9 cellular contexts compared by ENCODE assay signal in the genomic region with DNA sequence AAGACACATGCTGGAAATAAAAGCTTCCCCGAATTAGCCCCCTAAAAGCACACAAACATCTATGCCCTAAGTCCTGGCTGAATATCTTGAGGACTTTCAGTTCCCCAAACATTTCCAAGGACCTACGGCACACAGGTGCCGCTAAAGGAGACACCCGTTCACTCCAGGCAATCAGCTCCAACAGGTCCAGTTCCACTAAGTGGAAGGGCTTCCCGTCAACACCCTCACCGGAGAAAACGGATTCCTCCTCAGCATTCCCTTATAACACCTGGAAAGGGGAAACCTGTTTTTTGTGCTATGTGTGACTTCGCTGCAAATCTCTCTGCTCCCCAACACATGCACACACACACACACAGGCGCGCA. TPM values are rescaled to one million over a fixed set of nuclear protein-coding genes. Genes with fewer than 3 reads are reported as not detected.
DNase-seq lines count a peak whose midpoint lies in the region; ATAC-seq, FAIRE-seq and TF ChIP-seq lines count a peak whose summit lies in the region.
"Had no signal": no experiment of that assay in that cellular context is flagged by ENCODE, and none has a peak within 500 bp of the region (broad histone marks: within the 10 kb centered on the region; RNA-seq: fewer than 3 reads in every experiment).

No MANE protein-coding gene starts in this region.

- POLR2A ChIA-PET in BJ (lab: Charles Lee) = no interaction called here

- H3K4me2 ChIP-seq in fibroblast of lung (ENCODE audit: extremely low read depth, insufficient read depth, low read length) (peak overlapping the region; percentile 92), parathyroid adenoma (ENCODE audit: low read length) (peak overlapping the region; percentile 49)

- no peak for FAIRE-seq in H54 (lab: Jason Lieb, UNC)
- FAIRE-seq: endometrium had no signal

- H2AFZ ChIP-seq in fibroblast of lung (ENCODE audit: low read length) (peak overlapping the region; percentile 67), parathyroid adenoma (no peak overlapping the region)

- H3K27ac ChIP-seq in Peyer's patch = no peak overlapping the region
- peak overlapping the region; percentile 91 for H3K27ac ChIP-seq in fibroblast of lung (ENCODE audit: insufficient read depth, low read length)
- H3K27ac ChIP-seq in parathyroid adenoma = no peak overlapping the region

- ATAC-seq in HG02981 (IDR thresholded peaks at IDR 0.05; ENCODE audit: unreplicated experiment) = no peak

- H3K4me3 ChIP-seq in BJ (ENCODE audit: low read depth, low read length) = peak overlapping the region; percentile 61
- peak overlapping the region; percentile 7 to 57 (median 34) for H3K4me3 ChIP-seq in Peyer's patch
- H3K4me3 ChIP-seq in fibroblast of lung (replicated peaks in 1 of 4; ENCODE audit: control extremely low read depth in 1 of 4, insufficient read depth in 1 of 4, low read depth in 3 of 4, low read length in 4 of 4) = peak overlapping the region; percentile 72 to 92 (median 85)
- H3K4me3 ChIP-seq in parathyroid adenoma (ENCODE audit: low read depth, low read length) = no peak overlapping the region

- H3K27me3 ChIP-seq in BJ (ENCODE audit: control insufficient read depth, insufficient read depth, low read length) (peaks cover 2% of the 10 kb centered on the region), Peyer's patch (peaks cover 0 to 25% of the 10 kb centered on the region in 2 donors), fibroblast of lung (ENCODE audit: control insufficient read depth, insufficient read depth, low read length) (no peaks in the 10 kb centered on the region), parathyroid adenoma (ENCODE audit: control insufficient read depth, insufficient read depth, low read length) (no peaks in the 10 kb centered on the region)

- H3K79me2 ChIP-seq in fibroblast of lung (ENCODE audit: control insufficient read depth, insufficient read depth, low read length) (peaks cover 46% of the 10 kb centered on the region), parathyroid adenoma (no peaks in the 10 kb centered on the region)

- TF ChIP-seq POLR2A in Peyer's patch (IDR thresholded peaks at IDR 0.05) = no peak
- no peak for TF ChIP-seq POLR2A in H54 (IDR thresholded peaks at IDR 0.05; ENCODE audit: low read depth, low read length)

- CTCF ChIA-PET in BJ (lab: Yijun Ruan, JAX) = interaction anchor here (1.0 to 1.5 kb wide), 2 partner anchors 17 to 791 kb away, joined by 3 to 4 read pairs; no protein-coding TSS in a partner anchor

- TF ChIP-seq CTCF in BJ (IDR thresholded peaks at IDR 0.05; ENCODE audit: insufficient read depth, low read depth, low read length) (no peak), Peyer's patch (IDR thresholded peaks at IDR 0.05) (no peak), fibroblast of lung (conservative IDR thresholded peaks at IDR 0.05 in 1 of 2, IDR thresholded peaks at IDR 0.05 in 1 of 2; ENCODE audit: low read depth in 1 of 2, low read length in 2 of 2) (no peak), parathyroid adenoma (IDR thresholded peaks at IDR 0.05) (no peak)

- H3K4me1 ChIP-seq in Peyer's patch (peaks cover 0 to 43% (median 10%) of the 10 kb centered on the region in 4 donors), fibroblast of lung (ENCODE audit: control insufficient read depth, extremely low read depth, insufficient read depth, low read length) (peaks cover 7% of the 10 kb centered on the region), parathyroid adenoma (no peaks in the 10 kb centered on the region)

- H3K9ac ChIP-seq in fibroblast of lung (ENCODE audit: insufficient read depth, low read length) (peak overlapping the region; percentile 92), parathyroid adenoma (no peak overlapping the region)

- DNase-seq in BJ (ENCODE audit: low read depth) = no peak
- no peak for DNase-seq in Peyer's patch
- no peak for DNase-seq in fibroblast of lung (ENCODE audit: low read depth in 2 of 2)
- no peak for DNase-seq in NCI-H226
- no peak for DNase-seq in H54 (ENCODE audit: insufficient read length, low spot score)
- no peak for DNase-seq in GM19238 (ENCODE audit: insufficient read length, low spot score)

- no peaks in the 10 kb centered on the region for H3K36me3 ChIP-seq in BJ (ENCODE audit: control insufficient read depth, insufficient read depth, low read length)
- H3K36me3 ChIP-seq in Peyer's patch = no peaks in the 10 kb centered on the region
- no peaks in the 10 kb centered on the region for H3K36me3 ChIP-seq in fibroblast of lung (ENCODE audit: control insufficient read depth, insufficient read depth, low read length)
- H3K36me3 ChIP-seq in parathyroid adenoma (ENCODE audit: control insufficient read depth, insufficient read depth, low read length) = no peaks in the 10 kb centered on the region

- H3K9me3 ChIP-seq in Peyer's patch = peaks cover 0 to 5% (median 0%) of the 10 kb centered on the region in 4 donors
- no peaks in the 10 kb centered on the region for H3K9me3 ChIP-seq in fibroblast of lung (ENCODE audit: control insufficient read depth, insufficient read depth, low read depth, low read length)
- no peaks in the 10 kb centered on the region for H3K9me3 ChIP-seq in parathyroid adenoma (ENCODE audit: control insufficient read depth, low read length)

- no peaks in the 10 kb centered on the region for H4K20me1 ChIP-seq in fibroblast of lung (ENCODE audit: control insufficient read depth, extremely low read depth, insufficient read depth, low read length)

RNA-seq across cellular contexts. Expression of gene TENM4, which starts 3.9 kb away (rescaled TPM):
- polyA plus RNA-seq in BJ (2011; rRNA removed) (0.36 and 0.39 TPM in 2 replicates), fibroblast of lung (4.6 and 10.7 TPM in 2 replicates)
- polyA minus RNA-seq in BJ (2011; rRNA and poly(A)+ RNA removed) = 1.2 and 1.5 TPM in 2 replicates
- total RNA-seq in Peyer's patch (1 to 10 TPM; 1.1 to 2.7 (median 2.0) TPM), fibroblast of lung (48.3 and 48.4 TPM in 2 replicates)
- 7.1 and 11.9 TPM in 2 replicates for polyA plus RNA-seq in fibroblast of lung (2012)
- polyA minus RNA-seq in fibroblast of lung (ENCODE audit: low replicate concordance) = 24.9 and 60.2 TPM in 2 replicates

Comparison
In these comparisons a context has a peak if more than half of its experiments do, and no peak if none do; other contexts are left out.
1. RNA of gene TENM4, which starts 3.9 kb away (total RNA-seq): 48.3 to 48.4 TPM in fibroblast of lung; 1.1 to 2.7 TPM in Peyer's patch; every median in the first group is over 10 times any median in the second.